14 cellular contexts compared by ENCODE assay signal in genomic region chr3:57962448-57962834, GRCh38.
"Had no signal": no experiment of that assay in that cellular context is flagged by ENCODE, and none has a peak within 500 bp of the region (broad histone marks: within the 10 kb centered on the region; RNA-seq: fewer than 3 reads in every experiment).

No MANE protein-coding gene starts in this region.

- H3K36me3 Mint-ChIP-seq: natural killer cell had no signal

- ATAC-seq: activated CD8-positive, alpha-beta T cell treated with anti-CD3 and anti-CD28 coated beads for 36 hours; activated T-helper 17 cell treated with anti-CD3 and anti-CD28 coated beads, Interleukin-2, amount 50 U/mL, for 72 hours; body of pancreas; effector memory CD8-positive, alpha-beta T cell; natural killer cell had no signal

- H3K27me3 Mint-ChIP-seq: activated CD8-positive, alpha-beta T cell treated with anti-CD3 and anti-CD28 coated beads for 36 hours; activated T-helper 17 cell treated with anti-CD3 and anti-CD28 coated beads, Interleukin-2, amount 50 U/mL, for 72 hours had no signal

- H3K27me3 ChIP-seq: body of pancreas, thyroid gland had no signal

- H3K27ac ChIP-seq: body of pancreas had no signal

- H3K4me1 ChIP-seq: body of pancreas had no signal

- FAIRE-seq: TTC549 had no signal

- H3K9me3 Mint-ChIP-seq: activated CD8-positive, alpha-beta T cell treated with anti-CD3 and anti-CD28 coated beads for 36 hours; activated T-helper 17 cell treated with anti-CD3 and anti-CD28 coated beads, Interleukin-2, amount 50 U/mL, for 72 hours; effector memory CD8-positive, alpha-beta T cell; natural killer cell; T-helper 2 cell treated with Interferon-gamma antibody and Interleukin-4, amounts not matched to agents 5 μg/mL and 100 μg/mL, for 36 hours had no signal

- H3K36me3 ChIP-seq: thyroid gland had no signal

- H3K27ac Mint-ChIP-seq: activated CD8-positive, alpha-beta T cell treated with anti-CD3 and anti-CD28 coated beads for 36 hours; activated T-helper 17 cell treated with anti-CD3 and anti-CD28 coated beads, Interleukin-2, amount 50 U/mL, for 72 hours; effector memory CD8-positive, alpha-beta T cell; natural killer cell; T-helper 2 cell treated with Interferon-gamma antibody and Interleukin-4, amounts not matched to agents 5 μg/mL and 100 μg/mL, for 36 hours had no signal

- H3K4me3 Mint-ChIP-seq: activated CD8-positive, alpha-beta T cell treated with anti-CD3 and anti-CD28 coated beads for 36 hours; activated T-helper 17 cell treated with anti-CD3 and anti-CD28 coated beads, Interleukin-2, amount 50 U/mL, for 72 hours; effector memory CD8-positive, alpha-beta T cell; natural killer cell; T-helper 2 cell treated with Interferon-gamma antibody and Interleukin-4, amounts not matched to agents 5 μg/mL and 100 μg/mL, for 36 hours had no signal

- H3K9me3 ChIP-seq: body of pancreas, thyroid gland had no signal

- DNase-seq: activated CD4-positive, CD25-positive, alpha-beta regulatory T cell; activated CD8-positive, alpha-beta T cell treated with anti-CD3 and anti-CD28 coated beads for 36 hours; activated naive CD4-positive, alpha-beta T cell; activated T-cell treated with anti-CD3 and anti-CD28 coated beads, Interleukin-2, amount 50 U/mL, for 1 hour; body of pancreas; effector memory CD8-positive, alpha-beta T cell; left cardiac atrium; natural killer cell; nucleus accumbens; retina; thyroid gland had no signal

- H3K4me3 ChIP-seq: body of pancreas, thyroid gland had no signal
